Comparison of ENCODE assay signal across 15 cellular contexts in genomic region chr18:35326695-35327387, GRCh38. TPM values are rescaled to one million over a fixed set of nuclear protein-coding genes. Genes with fewer than 3 reads are reported as not detected.
DNase-seq lines count a peak whose midpoint lies in the region; ATAC-seq and TF ChIP-seq lines count a peak whose summit lies in the region.
"Had no signal": no experiment of that assay in that cellular context is flagged by ENCODE, and none has a peak within 500 bp of the region (broad histone marks: within the 10 kb centered on the region; RNA-seq: fewer than 3 reads in every experiment).

No MANE protein-coding gene starts in this region.

- H3K36me3 Mint-ChIP-seq in WTC11 (no peaks in the 10 kb centered on the region), immature natural killer cell (peaks cover 0 to 7% (median 6%) of the 10 kb centered on the region in 3 donors)
- H3K36me3 Mint-ChIP-seq in naive thymus-derived CD4-positive, alpha-beta T cell = peaks cover 0 to 10% (median 2%) of the 10 kb centered on the region in 5 donors

- CTCF ChIA-PET in HEK293T (lab: Yijun Ruan, JAX) = no interaction called here
- CTCF ChIA-PET in WTC11 (lab: Charles Lee) = no interaction called here
- CTCF ChIA-PET in naive thymus-derived CD4-positive, alpha-beta T cell (lab: Charles Lee) = no interaction called here

- no peak overlapping the region for H3K27ac Mint-ChIP-seq in WTC11
- no peak overlapping the region for H3K27ac Mint-ChIP-seq in immature natural killer cell
- no peak overlapping the region for H3K27ac Mint-ChIP-seq in naive thymus-derived CD4-positive, alpha-beta T cell

- no peak overlapping the region for H3K4me3 Mint-ChIP-seq in WTC11
- H3K4me3 Mint-ChIP-seq in immature natural killer cell = no peak overlapping the region
- H3K4me3 Mint-ChIP-seq in naive thymus-derived CD4-positive, alpha-beta T cell = no peak overlapping the region

- peaks cover 0 to 3% (median under 1%) of the 10 kb centered on the region in 3 experiments for H3K36me3 ChIP-seq in naive thymus-derived CD4-positive, alpha-beta T cell (ENCODE audit: control insufficient read depth in 2 of 3, insufficient read depth in 3 of 3, low read length in 3 of 3)

- no peaks in the 10 kb centered on the region for H3K27me3 ChIP-seq in naive thymus-derived CD4-positive, alpha-beta T cell (ENCODE audit: control insufficient read depth in 2 of 2, insufficient read depth in 2 of 2, low read length in 2 of 2)

- no peak overlapping the region for H3K4me3 ChIP-seq in naive thymus-derived CD4-positive, alpha-beta T cell (ENCODE audit: low read length)

- POLR2A ChIA-PET in HEK293T (lab: Yijun Ruan, JAX) = interaction anchor here (1.1 kb wide), 1 partner anchor 18 kb away, joined by 3 read pairs; the partner anchor contains the start of gene ZNF24
- POLR2A ChIA-PET in WTC11 (lab: Charles Lee) = interaction anchor here (0.9 kb wide), 1 partner anchor 86 kb away, joined by 3 read pairs; the partner anchor contains the start of gene ZNF397
- POLR2A ChIA-PET in naive thymus-derived CD4-positive, alpha-beta T cell (lab: Charles Lee) = no interaction called here

- DNase-seq in DMS53 (lab: John Stamatoyannopoulos, UW) = peak; percentile 46
- no peak for DNase-seq in HEK293T (ENCODE audit: extremely low spot score)
- DNase-seq in WTC11 (ENCODE audit: low spot score) = no peak
- no peak for DNase-seq in epithelial cell of prostate (ENCODE audit: low read depth, low spot score)
- DNase-seq in immature natural killer cell = no peak
- no peak for DNase-seq in naive thymus-derived CD4-positive, alpha-beta T cell
- DNase-seq: COR-L47, Karpas-422, MM.1S, NCI-H1105, NCI-H1694, NCI-H510A treated with DMSO at 0.1 percent for 48 hours, SIG-M5 had no signal

- peak overlapping the region; percentile 62 for H3K27ac ChIP-seq in epithelial cell of prostate
- no peak overlapping the region for H3K27ac ChIP-seq in naive thymus-derived CD4-positive, alpha-beta T cell (ENCODE audit: low read depth, low read length)

- intact Hi-C loops in naive thymus-derived CD4-positive, alpha-beta T cell (cut with micrococcal nuclease) = no loop called here

- H3K4me1 ChIP-seq in naive thymus-derived CD4-positive, alpha-beta T cell (ENCODE audit: control insufficient read depth in 2 of 2, insufficient read depth in 2 of 2, low read length in 2 of 2) = no peaks in the 10 kb centered on the region

- H3K9me3 ChIP-seq in naive thymus-derived CD4-positive, alpha-beta T cell (ENCODE audit: control insufficient read depth in 2 of 3, low read length in 3 of 3) = no peaks in the 10 kb centered on the region

- H3K9me3 Mint-ChIP-seq in WTC11 = no peaks in the 10 kb centered on the region
- H3K9me3 Mint-ChIP-seq in immature natural killer cell = peaks cover 0 to 2% (median 0%) of the 10 kb centered on the region in 6 donors
- peaks cover 0 to 5% (median 0%) of the 10 kb centered on the region in 11 donors for H3K9me3 Mint-ChIP-seq in naive thymus-derived CD4-positive, alpha-beta T cell

- no peak for TF ChIP-seq CTCF in WTC11 (IDR thresholded peaks at IDR 0.05)

- ATAC-seq in WTC11 = peak; percentile 22; the same call in 1 of the 2 replicates
- ATAC-seq in naive thymus-derived CD4-positive, alpha-beta T cell = no peak
- no peak for ATAC-seq in GM18520 (IDR thresholded peaks at IDR 0.05; ENCODE audit: unreplicated experiment)
- ATAC-seq: HCT116 had no signal

- H3K4me1 Mint-ChIP-seq in WTC11 (peaks cover 9% of the 10 kb centered on the region), immature natural killer cell (no peaks in the 10 kb centered on the region)
- H3K4me1 Mint-ChIP-seq in naive thymus-derived CD4-positive, alpha-beta T cell = no peaks in the 10 kb centered on the region

- H3K27me3 Mint-ChIP-seq in WTC11 (ENCODE audit: low read depth) (peaks cover 4% of the 10 kb centered on the region), immature natural killer cell (ENCODE audit: low read depth in 3 of 3) (peaks cover 0 to 6% (median 0%) of the 10 kb centered on the region in 3 donors)
- no peaks in the 10 kb centered on the region for H3K27me3 Mint-ChIP-seq in naive thymus-derived CD4-positive, alpha-beta T cell

TF ChIP-seq in HEK293T, 16 proteins besides CTCF, POLR2A, EP300 and RAD21:
- TF ChIP-seq, protein P1, sequence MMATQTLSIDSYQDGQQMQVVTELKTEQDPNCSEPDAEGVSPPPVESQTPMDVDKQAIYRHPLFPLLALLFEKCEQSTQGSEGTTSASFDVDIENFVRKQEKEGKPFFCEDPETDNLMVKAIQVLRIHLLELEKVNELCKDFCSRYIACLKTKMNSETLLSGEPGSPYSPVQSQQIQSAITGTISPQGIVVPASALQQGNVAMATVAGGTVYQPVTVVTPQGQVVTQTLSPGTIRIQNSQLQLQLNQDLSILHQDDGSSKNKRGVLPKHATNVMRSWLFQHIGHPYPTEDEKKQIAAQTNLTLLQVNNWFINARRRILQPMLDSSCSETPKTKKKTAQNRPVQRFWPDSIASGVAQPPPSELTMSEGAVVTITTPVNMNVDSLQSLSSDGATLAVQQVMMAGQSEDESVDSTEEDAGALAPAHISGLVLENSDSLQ (IDR thresholded peaks at IDR 0.05) = peak; percentile 57; the same call in 1 of the 2 replicates
- TF ChIP-seq ZNF384 (IDR thresholded peaks at IDR 0.05) (no peak), TARDBP (IDR thresholded peaks at IDR 0.05) (no peak)

TF ChIP-seq in WTC11, 78 proteins besides CTCF, POLR2A, EP300 and RAD21 (continues in another document):
- TF ChIP-seq, protein P2, sequence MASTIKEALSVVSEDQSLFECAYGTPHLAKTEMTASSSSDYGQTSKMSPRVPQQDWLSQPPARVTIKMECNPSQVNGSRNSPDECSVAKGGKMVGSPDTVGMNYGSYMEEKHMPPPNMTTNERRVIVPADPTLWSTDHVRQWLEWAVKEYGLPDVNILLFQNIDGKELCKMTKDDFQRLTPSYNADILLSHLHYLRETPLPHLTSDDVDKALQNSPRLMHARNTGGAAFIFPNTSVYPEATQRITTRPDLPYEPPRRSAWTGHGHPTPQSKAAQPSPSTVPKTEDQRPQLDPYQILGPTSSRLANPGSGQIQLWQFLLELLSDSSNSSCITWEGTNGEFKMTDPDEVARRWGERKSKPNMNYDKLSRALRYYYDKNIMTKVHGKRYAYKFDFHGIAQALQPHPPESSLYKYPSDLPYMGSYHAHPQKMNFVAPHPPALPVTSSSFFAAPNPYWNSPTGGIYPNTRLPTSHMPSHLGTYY (CRISPR knock-in tag; IDR thresholded peaks at IDR 0.05) = no peak
- no peak for TF ChIP-seq SMAD3 (CRISPR knock-in tag; IDR thresholded peaks at IDR 0.05; ENCODE audit: borderline replicate concordance)
- no peak for TF ChIP-seq ZSCAN18 (CRISPR knock-in tag; IDR thresholded peaks at IDR 0.05)
- TF ChIP-seq, protein P3, sequence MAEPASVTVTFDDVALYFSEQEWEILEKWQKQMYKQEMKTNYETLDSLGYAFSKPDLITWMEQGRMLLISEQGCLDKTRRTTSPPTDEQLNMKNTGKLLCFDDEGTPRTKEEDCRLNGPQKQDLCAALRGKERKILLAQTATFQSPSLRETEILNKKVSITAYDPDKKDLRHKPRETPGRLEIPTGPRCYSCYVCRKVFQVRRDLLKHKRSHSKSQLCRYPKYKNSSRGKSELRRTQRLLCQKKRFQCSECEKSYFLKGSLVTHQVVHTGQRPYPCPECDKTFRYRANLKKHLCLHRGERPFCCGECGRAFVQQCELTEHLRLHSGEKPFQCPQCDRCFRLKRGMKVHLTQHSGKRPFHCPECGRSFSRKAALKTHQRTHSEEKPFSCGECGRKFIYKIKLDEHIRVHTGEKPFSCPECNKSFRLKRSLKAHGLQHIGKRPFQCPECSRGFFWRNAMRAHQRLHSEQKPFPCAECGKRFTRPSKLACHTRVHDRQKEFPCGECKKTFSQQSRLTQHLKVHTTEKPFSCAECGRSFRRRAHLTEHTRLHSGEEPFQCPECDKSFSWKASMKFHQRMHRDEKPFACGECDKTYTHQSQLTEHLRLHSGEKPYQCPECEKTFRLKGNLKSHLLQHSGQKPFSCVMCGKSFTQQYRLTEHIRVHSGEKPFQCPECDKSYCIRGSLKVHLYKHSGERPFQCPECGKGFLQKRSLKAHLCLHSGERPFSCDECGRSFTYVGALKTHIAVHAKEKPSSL (CRISPR knock-in tag; conservative IDR thresholded peaks at IDR 0.05) = no peak
- TF ChIP-seq KAT7 (CRISPR knock-in tag; IDR thresholded peaks at IDR 0.05; ENCODE audit: borderline replicate concordance) = no peak
- no peak for TF ChIP-seq GTF2I (CRISPR knock-in tag; conservative IDR thresholded peaks at IDR 0.05)

RNA-seq across cellular contexts. Expression of gene ZNF24, which starts 17.4 kb away (rescaled TPM):
- 56.9 to 59.0 TPM (median 58.3 TPM) in 3 replicates for total RNA-seq in WTC11 (2021)
- polyA plus RNA-seq in immature natural killer cell = 10 to 100 TPM; 46.4 to 83.3 (median 76.7) TPM
- total RNA-seq in naive thymus-derived CD4-positive, alpha-beta T cell = 10 to 100 TPM; 55.6 to 98.1 (median 80.8) TPM
- polyA plus RNA-seq in naive thymus-derived CD4-positive, alpha-beta T cell = 10 to 100 TPM; 67.6 to 80.5 TPM

RNA-seq across cellular contexts. Expression of gene ZSCAN30, which starts 36.8 kb away (rescaled TPM):
- 21.9 to 24.3 TPM (median 22.6 TPM) in 3 replicates for total RNA-seq in WTC11 (2021)
- 1 to 10 TPM in 2 of 3 donors, not detected in 1; 3.4 to 4.7 TPM for polyA plus RNA-seq in immature natural killer cell
- 10 to 100 TPM; 14.0 to 23.2 (median 20.8) TPM for total RNA-seq in naive thymus-derived CD4-positive, alpha-beta T cell
- 1 to 10 TPM; 5.5 to 7.2 TPM for polyA plus RNA-seq in naive thymus-derived CD4-positive, alpha-beta T cell

RNA-seq across cellular contexts. Expression of gene ZNF396, which starts 50.3 kb away (rescaled TPM):
- 1.0 to 1.9 TPM (median 1.5 TPM) in 3 replicates for total RNA-seq in WTC11 (2021)
- polyA plus RNA-seq in immature natural killer cell = 1 to 10 TPM in 1 of 3 donors, under 1 TPM in 1, not detected in 1; 0.53 to 1.0 TPM
- 1 to 10 TPM in 2 of 5 experiments, under 1 TPM in 3; 0.11 to 8.2 (median 0.54) TPM for total RNA-seq in naive thymus-derived CD4-positive, alpha-beta T cell
- polyA plus RNA-seq in naive thymus-derived CD4-positive, alpha-beta T cell = 1 to 10 TPM; 1.0 to 1.6 TPM
